8 cellular contexts compared by ENCODE assay signal in the genomic region with DNA sequence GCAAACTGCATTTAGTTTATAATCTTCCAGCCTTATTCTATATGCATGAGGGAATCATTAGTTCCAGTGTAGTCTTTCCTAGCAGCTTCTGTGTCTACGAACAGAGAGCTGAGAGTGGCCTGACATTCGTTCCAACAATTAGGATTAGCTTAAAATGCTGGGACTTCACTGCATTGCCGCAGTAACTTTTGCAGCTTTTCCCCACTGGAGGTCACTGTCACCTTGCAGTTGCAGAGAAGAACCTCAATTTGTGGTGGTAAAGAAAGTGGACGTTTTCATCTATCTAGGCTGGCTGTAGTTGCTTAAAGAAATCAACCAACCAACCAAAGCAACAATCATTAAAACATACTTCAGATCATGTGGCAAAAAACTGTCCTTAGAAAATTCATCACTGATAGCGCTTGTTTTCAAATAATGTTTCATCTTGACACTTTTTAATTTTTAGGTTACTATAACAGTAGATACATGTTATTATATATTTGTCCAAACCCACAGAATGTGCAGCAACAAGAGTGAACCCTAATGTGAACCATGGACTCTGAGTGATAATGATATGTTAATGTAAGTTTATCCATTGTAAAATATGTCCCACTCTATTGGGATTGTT. TPM values are rescaled to one million over a fixed set of nuclear protein-coding genes. Genes with fewer than 3 reads are reported as not detected.
DNase-seq lines count a peak whose midpoint lies in the region; ATAC-seq and TF ChIP-seq lines count a peak whose summit lies in the region.

No MANE protein-coding gene starts in this region.

- WGBS in esophagus muscularis mucosa = 23% methylated on average over 5 of the region's 5 CpGs

- H3K4me3 ChIP-seq in esophagus muscularis mucosa (no peak overlapping the region), neural progenitor cell (no peak overlapping the region)

- peaks cover 0 to 4% (median 0%) of the 10 kb centered on the region in 3 donors for H3K27me3 Mint-ChIP-seq in CD14-positive monocyte (ENCODE audit: low read depth in 3 of 3)
- peaks cover 4% of the 10 kb centered on the region for H3K27me3 Mint-ChIP-seq in activated CD8-positive, alpha-beta T cell treated with anti-CD3 and anti-CD28 coated beads, Interleukin-2, amount 10 ng/mL, durations not matched to agents 7 days and 5 days (ENCODE audit: low read depth)
- H3K27me3 Mint-ChIP-seq in neural progenitor cell (ENCODE audit: insufficient read depth, low read depth) = peaks cover 6% of the 10 kb centered on the region

- H3K4me2 ChIP-seq in neural progenitor cell = no peak overlapping the region

- H3K27ac Mint-ChIP-seq in CD14-positive monocyte = peak overlapping the region in 4 of 7 donors; percentile 31 to 71 (median 63)
- H3K27ac Mint-ChIP-seq in activated CD8-positive, alpha-beta T cell treated with anti-CD3 and anti-CD28 coated beads, Interleukin-2, amount 10 ng/mL, durations not matched to agents 7 days and 5 days = no peak overlapping the region
- peak overlapping the region; percentile 32 for H3K27ac Mint-ChIP-seq in neural progenitor cell

- TF ChIP-seq POLR2A in esophagus muscularis mucosa (IDR thresholded peaks at IDR 0.05; ENCODE audit: low read depth) = no peak

- H3K36me3 Mint-ChIP-seq in CD14-positive monocyte (no peaks in the 10 kb centered on the region), neural progenitor cell (no peaks in the 10 kb centered on the region)
- H3K36me3 Mint-ChIP-seq in activated CD8-positive, alpha-beta T cell treated with anti-CD3 and anti-CD28 coated beads, Interleukin-2, amount 10 ng/mL, durations not matched to agents 7 days and 5 days (ENCODE audit: low read depth) = no peaks in the 10 kb centered on the region

- H3K4me1 Mint-ChIP-seq in CD14-positive monocyte = peaks cover 26% of the 10 kb centered on the region
- H3K4me1 Mint-ChIP-seq in activated CD8-positive, alpha-beta T cell treated with anti-CD3 and anti-CD28 coated beads, Interleukin-2, amount 10 ng/mL, durations not matched to agents 7 days and 5 days (ENCODE audit: low read depth) = peaks cover 7% of the 10 kb centered on the region
- H3K4me1 Mint-ChIP-seq in neural progenitor cell = peaks cover 51% of the 10 kb centered on the region

- no peak overlapping the region for H3K4me3 Mint-ChIP-seq in CD14-positive monocyte
- H3K4me3 Mint-ChIP-seq in activated CD8-positive, alpha-beta T cell treated with anti-CD3 and anti-CD28 coated beads, Interleukin-2, amount 10 ng/mL, durations not matched to agents 7 days and 5 days = no peak overlapping the region
- H3K4me3 Mint-ChIP-seq in neural progenitor cell = no peak overlapping the region

- no peak overlapping the region for H2AFZ ChIP-seq in neural progenitor cell (replicated peaks)

- no peaks in the 10 kb centered on the region for H4K20me1 ChIP-seq in neural progenitor cell (ENCODE audit: low read depth)

- no peaks in the 10 kb centered on the region for H3K9me3 Mint-ChIP-seq in CD14-positive monocyte
- H3K9me3 Mint-ChIP-seq in activated CD8-positive, alpha-beta T cell treated with anti-CD3 and anti-CD28 coated beads, Interleukin-2, amount 10 ng/mL, durations not matched to agents 7 days and 5 days (ENCODE audit: insufficient read depth) = no peaks in the 10 kb centered on the region
- no peaks in the 10 kb centered on the region for H3K9me3 Mint-ChIP-seq in neural progenitor cell

- DNase-seq in CD14-positive monocyte (ENCODE audit: low spot score) (no peak), GM20000 (ENCODE audit: low spot score) (peak; percentile 55), NCI-H69 (lab: John Stamatoyannopoulos, UW) (peak; percentile 69), esophagus muscularis mucosa (ENCODE audit: extremely low spot score) (no peak), neural progenitor cell (ENCODE audit: low spot score) (peak; percentile 78), NCI-H187 treated with DMSO at 0.1 percent for 48 hours (lab: John Stamatoyannopoulos, UW) (no peak)
- DNase-seq in activated CD8-positive, alpha-beta T cell treated with anti-CD3 and anti-CD28 coated beads, Interleukin-2, amount 10 ng/mL, durations not matched to agents 7 days and 5 days = peak; percentile 69

- TF ChIP-seq CTCF in CD14-positive monocyte (IDR thresholded peaks at IDR 0.05) = peak; percentile 73
- TF ChIP-seq CTCF in GM20000 (IDR thresholded peaks at IDR 0.05; ENCODE audit: extremely low read depth, missing control alignments) = peak; percentile 69
- TF ChIP-seq CTCF in esophagus muscularis mucosa (IDR thresholded peaks at IDR 0.05) = peak; percentile 69 to 77 (median 75)
- peak; percentile 84 for TF ChIP-seq CTCF in neural progenitor cell (IDR thresholded peaks at IDR 0.05)

- TF ChIP-seq EP300 in esophagus muscularis mucosa (IDR thresholded peaks at IDR 0.05) = no peak

- H3K36me3 ChIP-seq in esophagus muscularis mucosa (no peaks in the 10 kb centered on the region), neural progenitor cell (no peaks in the 10 kb centered on the region)

- no peaks in the 10 kb centered on the region for H3K9me3 ChIP-seq in esophagus muscularis mucosa
- no peaks in the 10 kb centered on the region for H3K9me3 ChIP-seq in neural progenitor cell (ENCODE audit: low read depth)

- POLR2A ChIA-PET in activated CD8-positive, alpha-beta T cell treated with anti-CD3 and anti-CD28 coated beads, Interleukin-2, amount 10 ng/mL, durations not matched to agents 7 days and 5 days (lab: Charles Lee) = interaction anchor here (1.0 kb wide), 1 partner anchor 23 kb away, joined by 3 read pairs; no protein-coding TSS in a partner anchor

- peaks cover 11 to 21% (median 18%) of the 10 kb centered on the region in 4 donors for H3K4me1 ChIP-seq in esophagus muscularis mucosa
- no peaks in the 10 kb centered on the region for H3K4me1 ChIP-seq in neural progenitor cell

- no peaks in the 10 kb centered on the region for H3F3A ChIP-seq in neural progenitor cell (ENCODE audit: low read depth)

- peak; percentile 46 for ATAC-seq in activated CD8-positive, alpha-beta T cell treated with anti-CD3 and anti-CD28 coated beads, Interleukin-2, amount 10 ng/mL, durations not matched to agents 7 days and 5 days
- ATAC-seq in HG02798 (IDR thresholded peaks at IDR 0.05; ENCODE audit: poor library complexity, unreplicated experiment) = no peak

- no peaks in the 10 kb centered on the region for H3K79me2 ChIP-seq in neural progenitor cell (ENCODE audit: low read depth)

- no peak overlapping the region for H3K9ac ChIP-seq in neural progenitor cell

- no peaks in the 10 kb centered on the region for H3K27me3 ChIP-seq in esophagus muscularis mucosa
- H3K27me3 ChIP-seq in neural progenitor cell = no peaks in the 10 kb centered on the region

- H3K27ac ChIP-seq in esophagus muscularis mucosa (replicated peaks in 1 of 4) = no peak overlapping the region
- no peak overlapping the region for H3K27ac ChIP-seq in neural progenitor cell

- intact Hi-C loops in CD14-positive monocyte (cut with micrococcal nuclease) (loop anchor here in 1 of 2 donors (10.0 kb wide), 1 partner anchor 204 kb away; no protein-coding TSS in a partner anchor), esophagus muscularis mucosa (cut with DNase I) (no loop called here)

- CTCF ChIA-PET in activated CD8-positive, alpha-beta T cell treated with anti-CD3 and anti-CD28 coated beads, Interleukin-2, amount 10 ng/mL, durations not matched to agents 7 days and 5 days (lab: Charles Lee) = interaction anchor here (0.6 to 7.5 kb wide), 29 partner anchors 11 to 993 kb away, joined by 3 to 154 read pairs (median 5); partner anchors contain the start of genes MYLK4, SERPINB1 and WRNIP1

RNA-seq across cellular contexts. Expression of gene MYLK4, which starts 12.2 kb away (rescaled TPM):
- under 1 TPM; 0.04 to 0.08 TPM for polyA plus RNA-seq in CD14-positive monocyte
- under 1 TPM; 0.13 to 0.26 TPM for total RNA-seq in activated CD8-positive, alpha-beta T cell treated with anti-CD3 and anti-CD28 coated beads, Interleukin-2, amount 10 ng/mL, durations not matched to agents 7 days and 5 days
- total RNA-seq in esophagus muscularis mucosa (under 1 TPM; 0.33 to 0.45 (median 0.38) TPM), neural progenitor cell (ENCODE audit: low replicate concordance) (0.25 TPM in 1 of 2 replicates, not detected in the other)

RNA-seq across cellular contexts. Expression of gene WRNIP1, which starts 26.7 kb away (rescaled TPM):
- 10 to 100 TPM; 17.5 to 17.8 TPM for polyA plus RNA-seq in CD14-positive monocyte
- 10 to 100 TPM; 48.2 to 49.6 TPM for total RNA-seq in activated CD8-positive, alpha-beta T cell treated with anti-CD3 and anti-CD28 coated beads, Interleukin-2, amount 10 ng/mL, durations not matched to agents 7 days and 5 days
- 10 to 100 TPM; 55.2 to 77.2 (median 63.7) TPM for total RNA-seq in esophagus muscularis mucosa
- total RNA-seq in neural progenitor cell (ENCODE audit: low replicate concordance) = 25.3 and 34.5 TPM in 2 replicates

Comparison
In these comparisons a context has a peak if more than half of its experiments do, and no peak if none do; other contexts are left out.
1. DNase-seq: peak in GM20000 (single experiment), NCI-H69 (single experiment), activated CD8-positive, alpha-beta T cell treated with anti-CD3 and anti-CD28 coated beads, Interleukin-2, amount 10 ng/mL, durations not matched to agents 7 days and 5 days (single experiment) and neural progenitor cell (single experiment); none in CD14-positive monocyte (single experiment), esophagus muscularis mucosa (single experiment) and NCI-H187 treated with DMSO at 0.1 percent for 48 hours (single experiment).
2. Peak in every context shown above with its lines, with median percentiles within 50 percentile points of each other: CTCF ChIP-seq.